1 cellular context compared by ENCODE assay signal in genomic region chr19:38278751-38279150, GRCh38.
TF ChIP-seq lines count a peak whose summit lies in the region.

No MANE protein-coding gene starts in this region.

TF ChIP-seq in SK-N-SH, 30 proteins besides CTCF, POLR2A, EP300 and RAD21 (continued from another document):
- no peak for TF ChIP-seq NRF1 (IDR thresholded peaks at IDR 0.05; ENCODE audit: low read depth, low read length)
- no peak for TF ChIP-seq CHD2 (IDR thresholded peaks at IDR 0.05; ENCODE audit: low read length, partially characterized antibody)
- TF ChIP-seq FOSL2 (IDR thresholded peaks at IDR 0.05; ENCODE audit: borderline replicate concordance, low read depth), result no peak
- no peak for TF ChIP-seq TEAD4 (IDR thresholded peaks at IDR 0.05; ENCODE audit: borderline replicate concordance, insufficient read depth)
- TF ChIP-seq NFIC (IDR thresholded peaks at IDR 0.05; ENCODE audit: borderline replicate concordance), result no peak
- no peak for TF ChIP-seq GATA2 (CRISPR knock-in tag; IDR thresholded peaks at IDR 0.05)
- no peak for TF ChIP-seq JUND (IDR thresholded peaks at IDR 0.05)
- TF ChIP-seq, protein P1, sequence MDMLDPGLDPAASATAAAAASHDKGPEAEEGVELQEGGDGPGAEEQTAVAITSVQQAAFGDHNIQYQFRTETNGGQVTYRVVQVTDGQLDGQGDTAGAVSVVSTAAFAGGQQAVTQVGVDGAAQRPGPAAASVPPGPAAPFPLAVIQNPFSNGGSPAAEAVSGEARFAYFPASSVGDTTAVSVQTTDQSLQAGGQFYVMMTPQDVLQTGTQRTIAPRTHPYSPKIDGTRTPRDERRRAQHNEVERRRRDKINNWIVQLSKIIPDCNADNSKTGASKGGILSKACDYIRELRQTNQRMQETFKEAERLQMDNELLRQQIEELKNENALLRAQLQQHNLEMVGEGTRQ (IDR thresholded peaks at IDR 0.05; ENCODE audit: borderline replicate concordance, low read depth, low read length), result no peak
- TF ChIP-seq RFX5 (IDR thresholded peaks at IDR 0.05; ENCODE audit: low read length), result no peak
- TF ChIP-seq GABPA (IDR thresholded peaks at IDR 0.05; ENCODE audit: low read depth), result no peak
- TF ChIP-seq, protein P2, sequence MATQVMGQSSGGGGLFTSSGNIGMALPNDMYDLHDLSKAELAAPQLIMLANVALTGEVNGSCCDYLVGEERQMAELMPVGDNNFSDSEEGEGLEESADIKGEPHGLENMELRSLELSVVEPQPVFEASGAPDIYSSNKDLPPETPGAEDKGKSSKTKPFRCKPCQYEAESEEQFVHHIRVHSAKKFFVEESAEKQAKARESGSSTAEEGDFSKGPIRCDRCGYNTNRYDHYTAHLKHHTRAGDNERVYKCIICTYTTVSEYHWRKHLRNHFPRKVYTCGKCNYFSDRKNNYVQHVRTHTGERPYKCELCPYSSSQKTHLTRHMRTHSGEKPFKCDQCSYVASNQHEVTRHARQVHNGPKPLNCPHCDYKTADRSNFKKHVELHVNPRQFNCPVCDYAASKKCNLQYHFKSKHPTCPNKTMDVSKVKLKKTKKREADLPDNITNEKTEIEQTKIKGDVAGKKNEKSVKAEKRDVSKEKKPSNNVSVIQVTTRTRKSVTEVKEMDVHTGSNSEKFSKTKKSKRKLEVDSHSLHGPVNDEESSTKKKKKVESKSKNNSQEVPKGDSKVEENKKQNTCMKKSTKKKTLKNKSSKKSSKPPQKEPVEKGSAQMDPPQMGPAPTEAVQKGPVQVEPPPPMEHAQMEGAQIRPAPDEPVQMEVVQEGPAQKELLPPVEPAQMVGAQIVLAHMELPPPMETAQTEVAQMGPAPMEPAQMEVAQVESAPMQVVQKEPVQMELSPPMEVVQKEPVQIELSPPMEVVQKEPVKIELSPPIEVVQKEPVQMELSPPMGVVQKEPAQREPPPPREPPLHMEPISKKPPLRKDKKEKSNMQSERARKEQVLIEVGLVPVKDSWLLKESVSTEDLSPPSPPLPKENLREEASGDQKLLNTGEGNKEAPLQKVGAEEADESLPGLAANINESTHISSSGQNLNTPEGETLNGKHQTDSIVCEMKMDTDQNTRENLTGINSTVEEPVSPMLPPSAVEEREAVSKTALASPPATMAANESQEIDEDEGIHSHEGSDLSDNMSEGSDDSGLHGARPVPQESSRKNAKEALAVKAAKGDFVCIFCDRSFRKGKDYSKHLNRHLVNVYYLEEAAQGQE (IDR thresholded peaks at IDR 0.05; ENCODE audit: low read depth, low read length), result no peak
- no peak for TF ChIP-seq TCF12 (IDR thresholded peaks at IDR 0.05)
- no peak for TF ChIP-seq MXI1 (IDR thresholded peaks at IDR 0.05; ENCODE audit: low read depth, low read length)
